In the genomic region with DNA sequence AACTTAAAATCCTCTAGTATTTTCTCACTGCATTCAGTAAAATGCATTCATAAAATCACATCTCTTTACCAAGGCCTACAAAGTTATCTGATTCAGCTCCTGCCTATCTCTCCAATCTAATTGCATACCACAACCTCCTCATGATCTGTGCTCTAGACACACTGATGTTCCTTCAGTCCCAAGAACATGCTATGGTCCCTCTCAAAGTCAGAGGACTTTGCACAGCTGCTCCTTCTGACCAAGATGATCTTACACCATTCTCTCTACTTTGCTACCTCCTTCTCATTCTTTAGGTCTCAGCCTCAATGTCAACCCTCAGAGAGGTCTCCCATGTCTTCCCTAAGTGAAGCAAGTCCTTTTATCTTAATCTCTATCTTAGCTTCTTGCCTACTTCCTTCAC, we compare ENCODE assay signal across 22 cellular contexts. TPM values are rescaled to one million over a fixed set of nuclear protein-coding genes. Genes with fewer than 3 reads are reported as not detected.
DNase-seq lines count a peak whose midpoint lies in the region; ATAC-seq, FAIRE-seq and TF ChIP-seq lines count a peak whose summit lies in the region.
"Had no signal": no experiment of that assay in that cellular context is flagged by ENCODE, and none has a peak within 500 bp of the region (broad histone marks: within the 10 kb centered on the region; RNA-seq: fewer than 3 reads in every experiment).

No MANE protein-coding gene starts in this region.

- no peak for TF ChIP-seq POLR2A in thyroid gland (IDR thresholded peaks at IDR 0.05)

- H3K4me2 ChIP-seq in skeletal muscle satellite cell (ENCODE audit: low read length): peak overlapping the region; percentile 48
- H3K4me2 ChIP-seq: GM23338 had no signal

- no peak overlapping the region for H3K4me3 ChIP-seq in coronary artery
- peak overlapping the region; percentile 6 for H3K4me3 ChIP-seq in skeletal muscle satellite cell (ENCODE audit: low read length)
- H3K4me3 ChIP-seq in thyroid gland (replicated peaks in 1 of 3): no peak overlapping the region
- H3K4me3 ChIP-seq: GM23338, MG63, thoracic aorta had no signal

- H3K36me3 ChIP-seq in skeletal muscle satellite cell (ENCODE audit: insufficient read depth, low read length) (no peaks in the 10 kb centered on the region), thyroid gland (no peaks in the 10 kb centered on the region)
- H3K36me3 ChIP-seq: MG63, thoracic aorta had no signal

- H3K4me1 ChIP-seq in skeletal muscle satellite cell (ENCODE audit: control insufficient read depth, insufficient read depth, low read length) (peaks cover 86% of the 10 kb centered on the region), thyroid gland (peaks cover 4 to 15% of the 10 kb centered on the region in 2 donors)

- H3K27ac ChIP-seq in coronary artery: peak overlapping the region; percentile 19 to 32
- H3K27ac ChIP-seq in thyroid gland: no peak overlapping the region
- H3K27ac ChIP-seq: HL-60 had no signal

- H3K27me3 ChIP-seq in skeletal muscle satellite cell (ENCODE audit: control insufficient read depth, insufficient read depth, low read length): no peaks in the 10 kb centered on the region
- H3K27me3 ChIP-seq in thyroid gland: no peaks in the 10 kb centered on the region
- H3K27me3 ChIP-seq: MG63 had no signal

- TF ChIP-seq CTCF in coronary artery (IDR thresholded peaks at IDR 0.05): no peak
- no peak for TF ChIP-seq CTCF in thyroid gland (IDR thresholded peaks at IDR 0.05)

- no peak for FAIRE-seq in frontal cortex (lab: Jason Lieb, UNC)
- FAIRE-seq: GM12891 had no signal

- DNase-seq in EL (peak; percentile 56), RPMI7951 (ENCODE audit: low read depth) (peak; percentile 47), coronary artery (ENCODE audit: low spot score) (no peak), left ventricle myocardium superior (no peak), thyroid gland (no peak), frontal cortex (ENCODE audit: low spot score in 2 of 2) (no peak)
- DNase-seq: activated CD4-positive, alpha-beta memory T cell treated with anti-CD3 and anti-CD28 coated beads for 36 hours; activated CD4-positive, CD25-positive, alpha-beta regulatory T cell; activated effector memory CD4-positive, alpha-beta T cell treated with Interleukin-2 at 50 U/mL for 16 hours; activated naive CD8-positive, alpha-beta T cell treated with anti-CD3 and anti-CD28 coated beads, Interleukin-2, amount 50 U/mL, for 24 hours; CD8-positive, alpha-beta memory T cell; immature natural killer cell; NCI-H1417 treated with DMSO at 0.1 percent for 48 hours; NCI-H524 treated with DMSO at 0.1 percent for 48 hours; stimulated activated CD4-positive, alpha-beta T cell treated with anti-CD3 and anti-CD28 coated beads, Interleukin-1b, Interleukin-23, amount 100 ng/mL, for 48 hours had no signal

- ATAC-seq in HG02840 (IDR thresholded peaks at IDR 0.05; ENCODE audit: low FRiP score, unreplicated experiment) (no peak), left ventricle myocardium superior (no peak)
- ATAC-seq: activated naive CD8-positive, alpha-beta T cell treated with anti-CD3 and anti-CD28 coated beads, Interleukin-2, amount 50 U/mL, for 24 hours; GM23338 had no signal

- intact Hi-C loops in left ventricle myocardium superior (cut with micrococcal nuclease) (no loop called here), thyroid gland (cut with DNase I) (no loop called here)

- H3K9me3 ChIP-seq in skeletal muscle satellite cell (replicated peaks; ENCODE audit: low read length) (no peaks in the 10 kb centered on the region), thyroid gland (no peaks in the 10 kb centered on the region)
- H3K9me3 ChIP-seq: MG63, thoracic aorta had no signal

- peak overlapping the region; percentile 76 for H3K9ac ChIP-seq in skeletal muscle satellite cell (ENCODE audit: low read depth, low read length)

RNA-seq across cellular contexts. Expression of a gene that starts 45.5 kb away (rescaled TPM):
- 250 and 313 TPM in 2 replicates for total RNA-seq in RPMI7951 (2014; rRNA removed; shearing (Covaris generic))
- total RNA-seq in skeletal muscle satellite cell (2012; rRNA removed): 1,125 and 1,633 TPM in 2 replicates
- 362 TPM for total RNA-seq in left ventricle myocardium superior
- total RNA-seq in thyroid gland: 100 to 1,000 TPM; 301 to 490 (median 321) TPM
- 17.5 TPM for total RNA-seq in frontal cortex

Comparison
In these comparisons a context has a peak if more than half of its experiments do, and no peak if none do; other contexts are left out.
1. DNase-seq: peak in EL (single experiment) and RPMI7951 (single experiment); none in coronary artery (single experiment), left ventricle myocardium superior (single experiment), thyroid gland (0 of 2) and frontal cortex (0 of 2).
2. H3K27ac ChIP-seq: peak in coronary artery (2 of 2); none in thyroid gland (0 of 3).
3. RNA of a gene that starts 45.5 kb away (total RNA-seq): 362 TPM in left ventricle myocardium superior (single experiment), 301 to 490 TPM in thyroid gland and 250 to 313 TPM in RPMI7951; 17.5 TPM in frontal cortex (single experiment); every median in the first group is over 10 times any median in the second.